ENCODE assay signal across 8 cellular contexts in genomic region chr7:101743241-101743994, GRCh38.
DNase-seq lines count a peak whose midpoint lies in the region; ATAC-seq and TF ChIP-seq lines count a peak whose summit lies in the region.

No MANE protein-coding gene starts in this region.

- no peaks in the 10 kb centered on the region for H3K9me3 ChIP-seq in cardiac muscle cell (ENCODE audit: low read depth)
- no peaks in the 10 kb centered on the region for H3K9me3 ChIP-seq in vagina

- H3K27me3 ChIP-seq in cardiac muscle cell (no peaks in the 10 kb centered on the region), vagina (no peaks in the 10 kb centered on the region)

- no peak for TF ChIP-seq POLR2A in vagina (IDR thresholded peaks at IDR 0.05)

- ATAC-seq in GM21390 (IDR thresholded peaks at IDR 0.05; ENCODE audit: unreplicated experiment): no peak

- peak; percentile 60 for TF ChIP-seq CTCF in cardiac muscle cell (IDR thresholded peaks at IDR 0.05; ENCODE audit: low read depth, low read length)
- peak in 2 of 3 experiments; percentile 27 to 59 for TF ChIP-seq CTCF in vagina (IDR thresholded peaks at IDR 0.05)

- H3K36me3 ChIP-seq in cardiac muscle cell (no peaks in the 10 kb centered on the region), vagina (no peaks in the 10 kb centered on the region)

- in situ Hi-C loops in SK-MEL-5 (cut with HindIII; ENCODE audit: low pct_unique_long_range_greater_than_20kb, low sequenced_read_pairs): no loop called here

- no peak for TF ChIP-seq EP300 in Ishikawa (IDR thresholded peaks at IDR 0.05; ENCODE audit: borderline replicate concordance)

- H3K4me3 ChIP-seq in cardiac muscle cell: peak overlapping the region; percentile 58
- peak overlapping the region; percentile 38 to 50 for H3K4me3 ChIP-seq in vagina

- peak; percentile 51 for DNase-seq in COLO829 (ENCODE audit: low spot score)
- DNase-seq in SK-MEL-5 (ENCODE audit: low read depth, low spot score): peak; percentile 55
- peak; percentile 24 for DNase-seq in activated gamma-delta T cell treated with anti-CD3 and anti-CD28 coated beads, Interleukin-2, amount 50 U/mL, for 16 hours (ENCODE audit: low read depth)
- peak; percentile 73 to 79 for DNase-seq in cardiac muscle cell (ENCODE audit: low read depth in 1 of 2, low spot score in 1 of 2)
- peak; percentile 6 for DNase-seq in putamen (ENCODE audit: low spot score)
- no peak for DNase-seq in vagina (ENCODE audit: extremely low spot score in 2 of 2)

- no peak for TF ChIP-seq RAD21 in Ishikawa (IDR thresholded peaks at IDR 0.05; ENCODE audit: low read depth)

- intact Hi-C loops in vagina (cut with DNase I): loop anchor here (10.0 kb wide), 1 partner anchor 71 kb away; the partner anchor contains the start of gene CUX1

- H3K27ac ChIP-seq in cardiac muscle cell (no peak overlapping the region), vagina (no peak overlapping the region)

- H3K4me1 ChIP-seq in cardiac muscle cell (ENCODE audit: low read depth): peaks cover 10% of the 10 kb centered on the region
- H3K4me1 ChIP-seq in vagina: peaks cover 13% of the 10 kb centered on the region

TF ChIP-seq in Ishikawa, 13 proteins besides CTCF, POLR2A, EP300 and RAD21:
- no peak for TF ChIP-seq FOXM1 (IDR thresholded peaks at IDR 0.05; ENCODE audit: borderline replicate concordance, low read depth)
- TF ChIP-seq TEAD4 (IDR thresholded peaks at IDR 0.05): peak; percentile 9; the same call in 1 of the 2 replicates
- TF ChIP-seq MAX (IDR thresholded peaks at IDR 0.05): peak; percentile 57; the same call in 1 of the 2 replicates
- TF ChIP-seq TAF1 (IDR thresholded peaks at IDR 0.05; ENCODE audit: low read depth): no peak
- no peak for TF ChIP-seq CREB1 (IDR thresholded peaks at IDR 0.05; ENCODE audit: low read depth)
- TF ChIP-seq REST (IDR thresholded peaks at IDR 0.05; ENCODE audit: low read depth): no peak
- TF ChIP-seq NFIC (IDR thresholded peaks at IDR 0.05): no peak; the same call in 1 of the 2 replicates
- no peak for TF ChIP-seq EGR1 (IDR thresholded peaks at IDR 0.05)
- no peak for TF ChIP-seq USF1 (IDR thresholded peaks at IDR 0.05)
- TF ChIP-seq CEBPB (IDR thresholded peaks at IDR 0.05): no peak
- TF ChIP-seq ZBTB7A (IDR thresholded peaks at IDR 0.05; ENCODE audit: low read depth): peak; percentile 23; the same call in 1 of the 2 replicates
- no peak for TF ChIP-seq TCF12 (IDR thresholded peaks at IDR 0.05; ENCODE audit: low read depth)
- TF ChIP-seq YY1 (IDR thresholded peaks at IDR 0.05; ENCODE audit: low read depth): peak; percentile 37; the same call in 1 of the 2 replicates

Comparison
In these comparisons a context has a peak if more than half of its experiments do, and no peak if none do; other contexts are left out.
1. DNase-seq: peak in COLO829 (single experiment), SK-MEL-5 (single experiment), activated gamma-delta T cell treated with anti-CD3 and anti-CD28 coated beads, Interleukin-2, amount 50 U/mL, for 16 hours (single experiment), cardiac muscle cell (2 of 2) and putamen (single experiment); none in vagina (0 of 2).